ENCODE assay signal across 22 cellular contexts in genomic region chr19:29789007-29789406, GRCh38.
"Had no signal": no experiment of that assay in that cellular context is flagged by ENCODE, and none has a peak within 500 bp of the region (broad histone marks: within the 10 kb centered on the region; RNA-seq: fewer than 3 reads in every experiment).

No MANE protein-coding gene starts in this region.

- H3K4me2 ChIP-seq: neural progenitor cell, smooth muscle cell had no signal

- H3K36me3 ChIP-seq: neural progenitor cell, ovary, right atrium auricular region, suprapubic skin, thyroid gland had no signal

- H3K9ac ChIP-seq: neural progenitor cell had no signal

- H3K9me3 Mint-ChIP-seq: mesothelial cell of epicardium; natural killer cell treated with Interleukin-12 subunit alpha and Interleukin-12 subunit beta and Interleukin-15 and Interleukin-18, amount 100 ng/mL, for 72 hours; neural progenitor cell; type B pancreatic cell had no signal

- H3K27me3 ChIP-seq: neural progenitor cell, ovary, right atrium auricular region, suprapubic skin, thyroid gland had no signal

- FAIRE-seq: islet of Langerhans, urothelium cell line had no signal

- H3K4me1 Mint-ChIP-seq: mesothelial cell of epicardium had no signal

- H2AFZ ChIP-seq: neural progenitor cell had no signal

- H3K4me3 Mint-ChIP-seq: mesothelial cell of epicardium; natural killer cell treated with Interleukin-12 subunit alpha and Interleukin-12 subunit beta and Interleukin-15 and Interleukin-18, amount 100 ng/mL, for 72 hours; neural progenitor cell; type B pancreatic cell had no signal

- ATAC-seq: left lobe of liver; natural killer cell treated with Interleukin-12 subunit alpha and Interleukin-12 subunit beta and Interleukin-15 and Interleukin-18, amount 100 ng/mL, for 72 hours; stimulated activated naive CD8-positive, alpha-beta T cell treated with anti-CD3 and anti-CD28 coated beads, Interleukin-15, Interleukin-2, amounts not matched to agents 100 U/mL and 50 U/mL, for 24 hours had no signal

- H3K4me1 ChIP-seq: neural progenitor cell, right atrium auricular region, suprapubic skin, thyroid gland had no signal

- H3K4me3 ChIP-seq: dorsolateral prefrontal cortex, neural progenitor cell, ovary, right atrium auricular region, smooth muscle cell, suprapubic skin, thyroid gland had no signal

- DNase-seq: cortex of kidney; dorsolateral prefrontal cortex; effector CD8-positive, alpha-beta T cell; foreskin melanocyte; head of caudate nucleus; hippocampal formation; kidney glomerular epithelial cell; nucleus accumbens; ovary; stimulated activated CD4-positive, alpha-beta T cell treated with anti-CD3 and anti-CD28 coated beads, Interleukin-2, amount 100 ng/mL, for 48 hours; stimulated activated naive CD8-positive, alpha-beta T cell treated with anti-CD3 and anti-CD28 coated beads, Interleukin-15, Interleukin-2, amounts not matched to agents 100 U/mL and 50 U/mL, for 24 hours; thyroid gland had no signal

- H3K9me3 ChIP-seq: ovary, right atrium auricular region, suprapubic skin, thyroid gland had no signal

- H3K27ac ChIP-seq: dorsolateral prefrontal cortex, neural progenitor cell, ovary, right atrium auricular region, suprapubic skin, thyroid gland had no signal

- H3K36me3 Mint-ChIP-seq: mesothelial cell of epicardium; natural killer cell treated with Interleukin-12 subunit alpha and Interleukin-12 subunit beta and Interleukin-15 and Interleukin-18, amount 100 ng/mL, for 72 hours; neural progenitor cell; type B pancreatic cell had no signal

- H3K27ac Mint-ChIP-seq: mesothelial cell of epicardium; natural killer cell treated with Interleukin-12 subunit alpha and Interleukin-12 subunit beta and Interleukin-15 and Interleukin-18, amount 100 ng/mL, for 72 hours; neural progenitor cell; type B pancreatic cell had no signal

- H3K27me3 Mint-ChIP-seq: type B pancreatic cell had no signal
